27 cellular contexts compared by ENCODE assay signal in the genomic region with DNA sequence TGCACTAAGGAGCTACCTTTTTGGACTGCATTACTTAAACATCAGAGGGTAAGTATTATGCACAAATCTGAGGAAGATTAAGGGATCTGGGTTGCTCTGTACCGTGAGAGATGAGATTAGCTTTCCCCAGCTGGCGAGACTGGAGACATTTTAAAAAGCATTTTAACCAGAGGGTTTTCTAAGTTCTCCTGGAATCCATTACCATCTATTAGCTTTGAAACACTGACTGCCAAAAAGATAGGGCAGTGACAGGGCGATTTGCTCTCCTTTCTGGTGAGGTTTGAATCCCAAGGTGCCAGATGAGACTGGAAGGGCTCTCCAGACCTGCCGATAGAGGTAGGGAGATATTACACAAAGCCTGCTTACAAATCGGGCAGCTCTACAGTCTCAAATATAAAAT.
"Had no signal": no experiment of that assay in that cellular context is flagged by ENCODE, and none has a peak within 500 bp of the region (broad histone marks: within the 10 kb centered on the region; RNA-seq: fewer than 3 reads in every experiment).

No MANE protein-coding gene starts in this region.

- H3K27ac Mint-ChIP-seq: immature natural killer cell; naive B cell; natural killer cell; nephron progenitor cell; progenitor cell of endocrine pancreas; stimulated activated naive B cell treated with anti-CD40 and anti-IgM and Interleukin-4, amounts not matched to agents 10 μg/mL and 1 μg/mL and 100 μg/mL, for 72 hours had no signal

- H3K4me3 ChIP-seq: left lung, lower lobe of right lung, ovary, skin epidermis, stomach, testis, thyroid gland, upper lobe of right lung had no signal

- H3K4me1 ChIP-seq: left lung, lower lobe of right lung, stomach, testis, thyroid gland, upper lobe of right lung had no signal

- ATAC-seq: left colon; left lung; lower lobe of right lung; natural killer cell; right cardiac atrium; sciatic nerve; stimulated activated naive B cell treated with anti-CD40 and anti-IgM and Interleukin-4, amounts not matched to agents 10 μg/mL and 1 μg/mL and 100 μg/mL, for 72 hours; stimulated activated naive CD8-positive, alpha-beta T cell treated with anti-CD3 and anti-CD28 coated beads, Interleukin-15, Interleukin-2, amounts not matched to agents 100 U/mL and 50 U/mL, for 24 hours; upper lobe of right lung had no signal

- H3K27me3 Mint-ChIP-seq: progenitor cell of endocrine pancreas had no signal

- H3K36me3 Mint-ChIP-seq: immature natural killer cell; naive B cell; natural killer cell; stimulated activated naive B cell treated with anti-CD40 and anti-IgM and Interleukin-4, amounts not matched to agents 10 μg/mL and 1 μg/mL and 100 μg/mL, for 72 hours had no signal

- H3K4me3 Mint-ChIP-seq: immature natural killer cell; naive B cell; natural killer cell; nephron progenitor cell; stimulated activated naive B cell treated with anti-CD40 and anti-IgM and Interleukin-4, amounts not matched to agents 10 μg/mL and 1 μg/mL and 100 μg/mL, for 72 hours had no signal

- H3K4me1 Mint-ChIP-seq: immature natural killer cell; naive B cell; natural killer cell; stimulated activated naive B cell treated with anti-CD40 and anti-IgM and Interleukin-4, amounts not matched to agents 10 μg/mL and 1 μg/mL and 100 μg/mL, for 72 hours had no signal

- H3K36me3 ChIP-seq: left lung, lower lobe of right lung, ovary, stomach, thyroid gland, upper lobe of right lung had no signal

- DNase-seq: hypothalamus; immature natural killer cell; kidney; left colon; left lung; lower lobe of right lung; mammary epithelial cell; mesenchymal stem cell; naive B cell; natural killer cell; nephron progenitor cell; ovary; right cardiac atrium; stimulated activated CD4-positive, alpha-beta T cell treated with anti-CD3 and anti-CD28 coated beads, Interleukin-12 subunit alpha, Interleukin-12 subunit beta, amount 100 ng/mL, for 4 hours; stimulated activated CD4-positive, alpha-beta T cell treated with anti-CD3 and anti-CD28 coated beads, Interleukin-15, amount 100 ng/mL, for 24 hours; stimulated activated CD4-positive, alpha-beta T cell treated with anti-CD3 and anti-CD28 coated beads, Interleukin-2, amount 100 ng/mL, for 24 hours; stimulated activated CD4-positive, alpha-beta T cell treated with anti-CD3 and anti-CD28 coated beads, Interleukin-4, amount 100 ng/mL, for 1 hour; stimulated activated naive B cell treated with anti-CD40 and anti-IgM and Interleukin-4, amounts not matched to agents 10 μg/mL and 1 μg/mL and 100 μg/mL, for 72 hours; stimulated activated naive CD8-positive, alpha-beta T cell treated with anti-CD3 and anti-CD28 coated beads, Interleukin-15, Interleukin-2, amounts not matched to agents 100 U/mL and 50 U/mL, for 24 hours; stomach; testis; thyroid gland; trophoblast cell; upper lobe of right lung had no signal

- H3K9me3 ChIP-seq: lower lobe of right lung, ovary, stomach, testis, thyroid gland, upper lobe of right lung had no signal

- H3K27me3 ChIP-seq: ovary, stomach, testis, thyroid gland, upper lobe of right lung had no signal

- H3K27ac ChIP-seq: left lung, lower lobe of right lung, ovary, skin epidermis, stomach, testis, thyroid gland, upper lobe of right lung had no signal
